ENCODE assay signal across 22 cellular contexts in genomic region chr20:1443085-1443484, GRCh38. TPM values are rescaled to one million over a fixed set of nuclear protein-coding genes. Genes with fewer than 3 reads are reported as not detected.
DNase-seq lines count a peak whose midpoint lies in the region; ATAC-seq, FAIRE-seq and TF ChIP-seq lines count a peak whose summit lies in the region.
"Had no signal": no experiment of that assay in that cellular context is flagged by ENCODE, and none has a peak within 500 bp of the region (broad histone marks: within the 10 kb centered on the region; RNA-seq: fewer than 3 reads in every experiment).

No MANE protein-coding gene starts in this region.

- no peaks in the 10 kb centered on the region for H3K27me3 ChIP-seq in BLaER1 treated with 17β-estradiol and CSF1 and Interleukin-3, amounts not matched to agents 10 nM and 100 nM
- no peaks in the 10 kb centered on the region for H3K27me3 ChIP-seq in K562 (ENCODE audit: control insufficient read depth in 2 of 2, insufficient read depth in 2 of 2, low read length in 2 of 2)

- peak overlapping the region in 2 of 11 experiments; percentile 34 to 35; a peak in 3 of 22 replicates for H3K27ac ChIP-seq in BLaER1 treated with 17β-estradiol and CSF1 and Interleukin-3, amounts not matched to agents 10 nM and 100 nM
- H3K27ac ChIP-seq in K562 (ENCODE audit: extremely low read depth, low read depth, low read length) = no peak overlapping the region

- no peaks in the 10 kb centered on the region for H3K9me1 ChIP-seq in K562 (ENCODE audit: control insufficient read depth, insufficient read depth, low read length)

- no peak overlapping the region for H3K4me3 ChIP-seq in BLaER1 treated with 17β-estradiol and CSF1 and Interleukin-3, amounts not matched to agents 10 nM and 100 nM
- H3K4me3 ChIP-seq in NB4 (ENCODE audit: low read depth, low read length) = no peak overlapping the region
- H3K4me3 ChIP-seq in K562 = no peak overlapping the region
- H3K4me3 ChIP-seq: GM12878, GM23338 had no signal

- H3K4me1 ChIP-seq in BLaER1 treated with 17β-estradiol and CSF1 and Interleukin-3, amounts not matched to agents 10 nM and 100 nM = peaks cover 6 to 63% (median 47%) of the 10 kb centered on the region in 10 experiments; a peak in 19 of 20 replicates
- no peaks in the 10 kb centered on the region for H3K4me1 ChIP-seq in K562 (replicated peaks in 1 of 2; ENCODE audit: control insufficient read depth in 2 of 2, insufficient read depth in 2 of 2, low read length in 2 of 2)

- FAIRE-seq in K562 (lab: Jason Lieb, UNC) = no peak
- FAIRE-seq: D721Med, GM12878, GM19239 had no signal

- no peak for TF ChIP-seq EP300 in K562 (IDR thresholded peaks at IDR 0.05; ENCODE audit: low read length)

- TF ChIP-seq CTCF in NB4 (IDR thresholded peaks at IDR 0.05; ENCODE audit: low read depth, low read length) = no peak
- TF ChIP-seq CTCF in K562 (IDR thresholded peaks at IDR 0.05 in 2 of 3, conservative IDR thresholded peaks at IDR 0.05 in 1 of 3; ENCODE audit: insufficient read depth in 2 of 3, low read depth in 1 of 3, low read length in 3 of 3) = no peak

- H3K27ac Mint-ChIP-seq in activated CD4-positive, alpha-beta T cell treated with anti-CD3 and anti-CD28 coated beads, Interleukin-2, amount 10 ng/mL, durations not matched to agents 24 days and 14 days = no peak overlapping the region
- H3K27ac Mint-ChIP-seq: CD4-positive, alpha-beta T cell; CD8-positive, alpha-beta memory T cell; GM23338; H9 had no signal

- POLR2A ChIA-PET in K562 (lab: Yijun Ruan, JAX) = no interaction called here

- intact Hi-C loops in K562 (cut with micrococcal nuclease) = no loop called here
- intact Hi-C loops in activated CD4-positive, alpha-beta T cell treated with anti-CD3 and anti-CD28 coated beads, Interleukin-2, amount 10 ng/mL, durations not matched to agents 24 days and 14 days (cut with micrococcal nuclease) = no loop called here

- peaks cover 41 to 99% (median 70%) of the 10 kb centered on the region in 11 experiments; a peak in 21 of 22 replicates for H4K20me1 ChIP-seq in BLaER1 treated with 17β-estradiol and CSF1 and Interleukin-3, amounts not matched to agents 10 nM and 100 nM
- H4K20me1 ChIP-seq in K562 (replicated peaks; ENCODE audit: control insufficient read depth, insufficient read depth, low read length) = no peaks in the 10 kb centered on the region

- CTCF ChIA-PET in K562 (lab: Yijun Ruan, JAX; ENCODE audit: low intra/inter-chr PET ratio) = interaction anchor here (0.7 to 1.0 kb wide), 2 partner anchors 27 to 134 kb away, joined by 3 read pairs; no protein-coding TSS in a partner anchor

- no peaks in the 10 kb centered on the region for H3K9me3 ChIP-seq in BLaER1 treated with 17β-estradiol and CSF1 and Interleukin-3, amounts not matched to agents 10 nM and 100 nM (replicated peaks in 1 of 11)
- no peaks in the 10 kb centered on the region for H3K9me3 ChIP-seq in K562 (replicated peaks; ENCODE audit: control insufficient read depth, insufficient read depth, low read depth, low read length)

- BruUV-seq in K562 (replicated peaks; lab: Mats Ljungman, UMichigan) = TSS peak; percentile 14

- in situ Hi-C loops in K562 (cut with MboI) = no loop called here

- no peak overlapping the region for H2AFZ ChIP-seq in K562 (ENCODE audit: low read depth, low read length)
- H2AFZ ChIP-seq: GM23338 had no signal

- H3K4me2 ChIP-seq in BLaER1 treated with 17β-estradiol and CSF1 and Interleukin-3, amounts not matched to agents 10 nM and 100 nM = peak overlapping the region in 9 of 11 experiments; percentile 51 to 88 (median 80); a peak in 18 of 22 replicates
- no peak overlapping the region for H3K4me2 ChIP-seq in K562 (ENCODE audit: insufficient read depth, low read length)
- H3K4me2 ChIP-seq: GM23338 had no signal

- WGBS in K562 (ENCODE audit: insufficient coverage, low coverage, missing lambda C conversion rate) = 74% methylated on average over 4 of the region's 5 CpGs

- no peak for ATAC-seq in K562
- ATAC-seq in HG03135 (IDR thresholded peaks at IDR 0.05; ENCODE audit: unreplicated experiment) = no peak
- no peak for ATAC-seq in GM19324 (IDR thresholded peaks at IDR 0.05; ENCODE audit: low FRiP score, unreplicated experiment)
- ATAC-seq: GM12878, GM23338, HCT116 had no signal

- DNase-seq in NB4 (ENCODE audit: low read depth) (peak; percentile 27), K562 (ENCODE audit: extremely low read depth in 1 of 4, low spot score in 3 of 4) (no peak)
- DNase-seq in activated CD4-positive, alpha-beta T cell treated with anti-CD3 and anti-CD28 coated beads, Interleukin-2, amount 10 ng/mL, durations not matched to agents 24 days and 14 days = no peak
- DNase-seq: CD4-positive, alpha-beta T cell; CD8-positive, alpha-beta memory T cell; DMS 273 treated with DMSO at 0.1 percent for 48 hours; DMS79; EL; GDM1; H9 had no signal

- H3K4me3 Mint-ChIP-seq in activated CD4-positive, alpha-beta T cell treated with anti-CD3 and anti-CD28 coated beads, Interleukin-2, amount 10 ng/mL, durations not matched to agents 24 days and 14 days = no peak overlapping the region
- H3K4me3 Mint-ChIP-seq: CD14-positive monocyte; CD4-positive, alpha-beta T cell; CD8-positive, alpha-beta memory T cell; GM23338; H9 had no signal

- H3K9me3 Mint-ChIP-seq in activated CD4-positive, alpha-beta T cell treated with anti-CD3 and anti-CD28 coated beads, Interleukin-2, amount 10 ng/mL, durations not matched to agents 24 days and 14 days = no peaks in the 10 kb centered on the region
- H3K9me3 Mint-ChIP-seq: CD4-positive, alpha-beta T cell; CD8-positive, alpha-beta memory T cell; GM23338; H9 had no signal

- H3K36me3 Mint-ChIP-seq in activated CD4-positive, alpha-beta T cell treated with anti-CD3 and anti-CD28 coated beads, Interleukin-2, amount 10 ng/mL, durations not matched to agents 24 days and 14 days (ENCODE audit: low read depth) = peaks cover 53% of the 10 kb centered on the region

- no peak for TF ChIP-seq POLR2A in NB4 (IDR thresholded peaks at IDR 0.05; ENCODE audit: extremely low read depth, insufficient read length)
- TF ChIP-seq POLR2A in K562 (conservative IDR thresholded peaks at IDR 0.05) = no peak

- no peaks in the 10 kb centered on the region for H3K79me2 ChIP-seq in K562 (ENCODE audit: control insufficient read depth, insufficient read depth, low read length)

- no peaks in the 10 kb centered on the region for H3K27me3 Mint-ChIP-seq in activated CD4-positive, alpha-beta T cell treated with anti-CD3 and anti-CD28 coated beads, Interleukin-2, amount 10 ng/mL, durations not matched to agents 24 days and 14 days
- H3K27me3 Mint-ChIP-seq: CD4-positive, alpha-beta T cell; CD8-positive, alpha-beta memory T cell had no signal

- peak overlapping the region in 3 of 11 experiments; percentile 15 to 36 (median 15); a peak in 3 of 22 replicates for H3K9ac ChIP-seq in BLaER1 treated with 17β-estradiol and CSF1 and Interleukin-3, amounts not matched to agents 10 nM and 100 nM
- no peak overlapping the region for H3K9ac ChIP-seq in K562 (ENCODE audit: insufficient read depth in 1 of 2, low read depth in 2 of 2, low read length in 2 of 2)

- H3K4me1 Mint-ChIP-seq in activated CD4-positive, alpha-beta T cell treated with anti-CD3 and anti-CD28 coated beads, Interleukin-2, amount 10 ng/mL, durations not matched to agents 24 days and 14 days = no peaks in the 10 kb centered on the region

- peaks cover 65 to 91% (median 83%) of the 10 kb centered on the region in 11 experiments for H3K36me3 ChIP-seq in BLaER1 treated with 17β-estradiol and CSF1 and Interleukin-3, amounts not matched to agents 10 nM and 100 nM
- peaks cover 70% of the 10 kb centered on the region; the same call in 2 of the 3 replicates for H3K36me3 ChIP-seq in K562 (ENCODE audit: control insufficient read depth, insufficient read depth, low read length)

- TF ChIP-seq RAD21 in K562 (CRISPR knock-in tag; conservative IDR thresholded peaks at IDR 0.05 in 1 of 2, IDR thresholded peaks at IDR 0.05 in 1 of 2) = no peak

RNA-seq across cellular contexts. Expression of gene NSFL1C, which starts 23.6 kb away (rescaled TPM):
- total RNA-seq in K562 (2011; cell fraction: chromatin; rRNA removed; ENCODE audit: low replicate concordance) = 50.9 and 82.3 TPM in 2 replicates
- 32.7 and 35.1 TPM in 2 replicates for total RNA-seq in K562 (2011; cell fraction: nucleolus; rRNA removed)
- total RNA-seq in K562 (2011; cell fraction: nucleoplasm; rRNA removed) = 58.5 and 68.4 TPM in 2 replicates
- total RNA-seq in K562 (2014; rRNA removed) (69.8 and 82.5 TPM in 2 replicates), K562 (2014; rRNA removed; fragmentation: Illumina TruSeq; extraction: Trizol) (27.2 and 29.9 TPM in 2 replicates), K562 (2015; rRNA removed; fragmentation: Illumina TruSeq; extraction: Trizol) (35.4 and 36.3 TPM in 2 replicates), K562 (2021) (97.3 and 99.1 TPM in 2 replicates)
- polyA plus RNA-seq in K562 (2011; rRNA removed) (20.8 and 26.5 TPM in 2 replicates), K562 (2014; fragmentation: Illumina TruSeq; extraction: Trizol) (104 and 119 TPM in 2 replicates), K562 (2014; fragmentation: Nextera tagmentation; extraction: Ambion mirVana) (10 to 100 TPM; 39.3 to 47.0 TPM), K562 (2014; rRNA removed) (53.8 and 71.3 TPM in 2 replicates)
- 15.1 and 25.0 TPM in 2 replicates for polyA plus RNA-seq in K562 (2011; cell fraction: cytosol; rRNA removed)
- 91.8 and 160 TPM in 2 replicates for polyA plus RNA-seq in K562 (2011; cell fraction: nucleus; rRNA removed)
- polyA plus RNA-seq in K562 (2012) = 78.4 and 79.6 TPM in 2 replicates
- 26.7 and 47.1 TPM in 2 replicates for polyA minus RNA-seq in K562 (2011; rRNA and poly(A)+ RNA removed)
- 11.0 and 17.7 TPM in 2 replicates for polyA minus RNA-seq in K562 (2011; cell fraction: cytosol; rRNA and poly(A)+ RNA removed)
- 47.0 and 118 TPM in 2 replicates for polyA minus RNA-seq in K562 (2011; cell fraction: nucleus; rRNA and poly(A)+ RNA removed)
- 101 and 109 TPM in 2 replicates for total RNA-seq in activated CD4-positive, alpha-beta T cell treated with anti-CD3 and anti-CD28 coated beads, Interleukin-2, amount 10 ng/mL, durations not matched to agents 24 days and 14 days

RNA-seq across cellular contexts. Expression of gene SIRPB2, which starts 48.1 kb away (rescaled TPM):
- not detected in 2 replicates for total RNA-seq in K562 (2011; cell fraction: chromatin; rRNA removed; ENCODE audit: low replicate concordance)
- not detected in 2 replicates for total RNA-seq in K562 (2011; cell fraction: nucleolus; rRNA removed)
- total RNA-seq in K562 (2011; cell fraction: nucleoplasm; rRNA removed) = not detected in 2 replicates
- total RNA-seq in K562 (2014; rRNA removed) = not detected in 2 replicates
- not detected in 2 replicates for total RNA-seq in K562 (2014; rRNA removed; fragmentation: Illumina TruSeq; extraction: Trizol)
- total RNA-seq in K562 (2015; rRNA removed; fragmentation: Illumina TruSeq; extraction: Trizol) = 0.07 TPM in 1 of 2 replicates, not detected in the other
- not detected in 2 replicates for total RNA-seq in K562 (2021)
- polyA plus RNA-seq in K562 (2011; rRNA removed) = not detected in 2 replicates
- 0.01 TPM in 1 of 2 replicates, not detected in the other for polyA plus RNA-seq in K562 (2011; cell fraction: cytosol; rRNA removed)
- not detected in 2 replicates for polyA plus RNA-seq in K562 (2011; cell fraction: nucleus; rRNA removed)
- polyA plus RNA-seq in K562 (2012) = 0.05 and 0.17 TPM in 2 replicates
- polyA plus RNA-seq in K562 (2014; fragmentation: Illumina TruSeq; extraction: Trizol) = not detected in 2 replicates
- polyA plus RNA-seq in K562 (2014; fragmentation: Nextera tagmentation; extraction: Ambion mirVana) = under 1 TPM in 1 of 2 experiments, not detected in 1; 0.07 TPM
- not detected in 2 replicates for polyA plus RNA-seq in K562 (2014; rRNA removed)
- polyA minus RNA-seq in K562 (2011; rRNA and poly(A)+ RNA removed) = not detected in 2 replicates
- not detected in 2 replicates for polyA minus RNA-seq in K562 (2011; cell fraction: cytosol; rRNA and poly(A)+ RNA removed)
- polyA minus RNA-seq in K562 (2011; cell fraction: nucleus; rRNA and poly(A)+ RNA removed) = not detected in 2 replicates
- not detected in 2 replicates for total RNA-seq in activated CD4-positive, alpha-beta T cell treated with anti-CD3 and anti-CD28 coated beads, Interleukin-2, amount 10 ng/mL, durations not matched to agents 24 days and 14 days
- total RNA-seq: A172; CD8-positive, alpha-beta memory T cell; GM12878; GM23338; H4; H9 had no signal
- polyA plus RNA-seq: BJ; CD8-positive, alpha-beta memory T cell; GM12878 had no signal

RNA-seq across cellular contexts. Expression of gene FKBP1A, which starts 50.2 kb away (rescaled TPM):
- total RNA-seq in K562 (2011; cell fraction: chromatin; rRNA removed; ENCODE audit: low replicate concordance) = 49.2 and 57.2 TPM in 2 replicates
- 36.9 and 40.8 TPM in 2 replicates for total RNA-seq in K562 (2011; cell fraction: nucleolus; rRNA removed)
- total RNA-seq in K562 (2011; cell fraction: nucleoplasm; rRNA removed) = 62.6 and 96.7 TPM in 2 replicates
- total RNA-seq in K562 (2014; rRNA removed) (48.8 and 78.3 TPM in 2 replicates), K562 (2014; rRNA removed; fragmentation: Illumina TruSeq; extraction: Trizol) (69.9 and 73.3 TPM in 2 replicates), K562 (2015; rRNA removed; fragmentation: Illumina TruSeq; extraction: Trizol) (86.0 and 89.6 TPM in 2 replicates), K562 (2021) (176 and 177 TPM in 2 replicates)
- polyA plus RNA-seq in K562 (2011; rRNA removed) (368 and 488 TPM in 2 replicates), K562 (2014; fragmentation: Illumina TruSeq; extraction: Trizol) (451 and 502 TPM in 2 replicates), K562 (2014; fragmentation: Nextera tagmentation; extraction: Ambion mirVana) (10 to 100 TPM; 63.5 to 82.4 TPM), K562 (2014; rRNA removed) (193 and 223 TPM in 2 replicates)
- polyA plus RNA-seq in K562 (2011; cell fraction: cytosol; rRNA removed) = 363 and 764 TPM in 2 replicates
- polyA plus RNA-seq in K562 (2011; cell fraction: nucleus; rRNA removed) = 155 and 276 TPM in 2 replicates
- polyA plus RNA-seq in K562 (2012) = 216 and 222 TPM in 2 replicates
- 152 and 189 TPM in 2 replicates for polyA minus RNA-seq in K562 (2011; rRNA and poly(A)+ RNA removed)
- polyA minus RNA-seq in K562 (2011; cell fraction: cytosol; rRNA and poly(A)+ RNA removed) = 74.7 and 81.8 TPM in 2 replicates
- polyA minus RNA-seq in K562 (2011; cell fraction: nucleus; rRNA and poly(A)+ RNA removed) = 17.6 and 53.8 TPM in 2 replicates
- total RNA-seq in activated CD4-positive, alpha-beta T cell treated with anti-CD3 and anti-CD28 coated beads, Interleukin-2, amount 10 ng/mL, durations not matched to agents 24 days and 14 days = 291 and 292 TPM in 2 replicates
